9 cellular contexts compared by ENCODE assay signal in the genomic region with DNA sequence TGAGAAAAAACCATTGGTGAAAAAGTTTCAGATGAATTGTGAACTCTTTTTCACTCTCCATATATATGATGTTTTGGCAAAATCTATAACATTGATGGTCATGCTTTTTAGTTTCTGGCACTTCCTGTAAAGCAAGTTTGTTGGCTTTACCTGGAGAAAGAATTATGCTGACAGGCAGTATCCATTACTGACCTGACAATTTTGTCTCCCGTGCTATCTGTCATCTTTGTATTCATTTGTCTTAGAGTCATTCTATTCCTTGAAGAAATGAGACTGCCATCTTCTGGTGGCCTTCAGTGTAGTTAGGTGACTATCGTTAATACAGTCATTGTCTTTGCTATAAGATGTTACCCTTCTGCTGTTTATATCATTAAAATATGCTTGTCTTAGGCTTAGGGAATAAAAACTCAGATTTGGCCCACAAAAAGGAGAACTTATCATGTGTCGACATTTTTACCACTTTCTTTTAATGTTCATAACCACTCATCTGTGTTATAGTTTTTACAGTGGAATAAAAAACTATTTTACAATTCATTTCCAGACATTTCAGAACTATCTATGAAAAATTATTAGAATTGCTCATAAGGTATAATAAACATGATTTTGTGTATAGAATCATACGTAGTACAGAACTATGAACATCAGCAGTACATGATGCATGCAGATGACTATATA.
DNase-seq lines count a peak whose midpoint lies in the region; ATAC-seq and TF ChIP-seq lines count a peak whose summit lies in the region.
"Had no signal": no experiment of that assay in that cellular context is flagged by ENCODE, and none has a peak within 500 bp of the region (broad histone marks: within the 10 kb centered on the region; RNA-seq: fewer than 3 reads in every experiment).

No MANE protein-coding gene starts in this region.

- H3K4me3 ChIP-seq in BE2C (ENCODE audit: low read depth, low read length): no peak overlapping the region
- H3K4me3 ChIP-seq: SJSA1 had no signal

- no peaks in the 10 kb centered on the region for H3K9me3 Mint-ChIP-seq in chondrocyte (ENCODE audit: low read depth)

- TF ChIP-seq CTCF in BE2C (IDR thresholded peaks at IDR 0.05; ENCODE audit: low read depth, low read length) (peak; percentile 66), chondrocyte (IDR thresholded peaks at IDR 0.05) (peak; percentile 87)

- no peak overlapping the region for H3K27ac Mint-ChIP-seq in chondrocyte (ENCODE audit: unreplicated experiment)
- H3K27ac Mint-ChIP-seq in T-helper 17 cell: no peak overlapping the region

- no peaks in the 10 kb centered on the region for H3K27me3 ChIP-seq in BE2C
- H3K27me3 ChIP-seq: SJSA1 had no signal

- H3K4me1 Mint-ChIP-seq in chondrocyte (ENCODE audit: low read depth) (peaks cover 19% of the 10 kb centered on the region), T-helper 17 cell (peaks cover 4% of the 10 kb centered on the region)

- H3K27me3 Mint-ChIP-seq in chondrocyte (ENCODE audit: low read depth) (no peaks in the 10 kb centered on the region), T-helper 17 cell (peaks cover 28% of the 10 kb centered on the region)

- no peak overlapping the region for H3K4me3 Mint-ChIP-seq in chondrocyte (ENCODE audit: unreplicated experiment)
- no peak overlapping the region for H3K4me3 Mint-ChIP-seq in T-helper 17 cell

- ATAC-seq in GM18519 (IDR thresholded peaks at IDR 0.05; ENCODE audit: low FRiP score, unreplicated experiment) (peak; percentile 77), HG03066 (IDR thresholded peaks at IDR 0.05; ENCODE audit: low read depth, unreplicated experiment) (peak; percentile 78), sciatic nerve (no peak), T-helper 17 cell (no peak)

- H3K36me3 ChIP-seq in BE2C: no peaks in the 10 kb centered on the region
- H3K36me3 ChIP-seq: SJSA1 had no signal

- intact Hi-C loops in sciatic nerve (cut with DNase I): no loop called here

- H3K36me3 Mint-ChIP-seq in chondrocyte (ENCODE audit: low read depth) (no peaks in the 10 kb centered on the region), T-helper 17 cell (ENCODE audit: low read depth) (no peaks in the 10 kb centered on the region)

- H3K9me3 ChIP-seq in BE2C (no peaks in the 10 kb centered on the region), T-helper 17 cell (ENCODE audit: control insufficient read depth, low read length, poor library complexity, severe bottlenecking) (no peaks in the 10 kb centered on the region)
- H3K9me3 ChIP-seq: SJSA1 had no signal

- H3K4me1 ChIP-seq in BE2C: peaks cover 14% of the 10 kb centered on the region
- H3K4me1 ChIP-seq: SJSA1 had no signal

- DNase-seq in BE2C: peak; percentile 23
- DNase-seq in NCI-H526 treated with DMSO at 0.1 percent for 48 hours (lab: John Stamatoyannopoulos, UW): peak; percentile 17
- no peak for DNase-seq in chondrocyte (ENCODE audit: low spot score)
- DNase-seq in mucosa of gallbladder (ENCODE audit: low spot score): peak; percentile 37
- no peak for DNase-seq in sciatic nerve (ENCODE audit: low spot score)
- no peak for DNase-seq in T-helper 17 cell

Comparison
In these comparisons a context has a peak if more than half of its experiments do, and no peak if none do; other contexts are left out.
1. DNase-seq: peak in BE2C (single experiment), NCI-H526 treated with DMSO at 0.1 percent for 48 hours (single experiment) and mucosa of gallbladder (single experiment); none in chondrocyte (single experiment), sciatic nerve (single experiment) and T-helper 17 cell (0 of 3).
2. ATAC-seq: peak in GM18519 (single experiment) and HG03066 (single experiment); none in sciatic nerve (single experiment) and T-helper 17 cell (single experiment).